In the genomic region with DNA sequence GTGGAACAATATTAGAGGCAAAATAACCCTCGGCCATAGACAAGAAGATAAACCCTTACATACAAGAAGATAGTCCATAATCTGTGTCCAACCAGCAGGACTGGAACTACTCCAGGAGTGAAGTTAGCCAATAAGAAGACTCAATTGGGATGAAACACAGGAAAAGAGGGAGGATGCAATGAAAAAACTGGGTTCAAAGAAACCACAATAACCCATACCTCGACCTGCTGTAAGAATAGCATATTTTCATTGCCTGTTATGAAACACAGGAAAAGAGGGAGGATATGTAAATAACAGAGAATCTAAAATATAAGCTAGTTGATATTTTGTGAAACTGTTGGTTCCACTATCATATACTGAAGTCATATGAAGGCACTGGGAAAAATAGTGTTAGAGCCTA, we compare ENCODE assay signal across 17 cellular contexts.
DNase-seq lines count a peak whose midpoint lies in the region; ATAC-seq and TF ChIP-seq lines count a peak whose summit lies in the region.
"Had no signal": no experiment of that assay in that cellular context is flagged by ENCODE, and none has a peak within 500 bp of the region (broad histone marks: within the 10 kb centered on the region; RNA-seq: fewer than 3 reads in every experiment).

No MANE protein-coding gene starts in this region.

- peak; percentile 51 for DNase-seq in GF-D8 (lab: John Stamatoyannopoulos, UW)
- DNase-seq in NCI-H226: peak; percentile 22
- peak; percentile 1 to 12 for DNase-seq in dermis microvascular lymphatic vessel endothelial cell (ENCODE audit: low read depth in 2 of 2)
- peak; percentile 27 for DNase-seq in fibroblast of pulmonary artery (ENCODE audit: low read depth)
- DNase-seq in stimulated activated effector memory CD8-positive, alpha-beta T cell treated with anti-CD3 and anti-CD28 coated beads, Interleukin-12 subunit alpha, Interleukin-12 subunit beta, amount 100 ng/mL, for 72 hours (ENCODE audit: low spot score in 2 of 2): no peak
- no peak for DNase-seq in ACHN
- no peak for DNase-seq in activated effector memory CD4-positive, alpha-beta T cell treated with Interleukin-2 at 50 U/mL for 16 hours
- DNase-seq in DMS79 treated with DMSO at 0.1 percent for 48 hours (lab: John Stamatoyannopoulos, UW): no peak
- DNase-seq: 8988T; AML-193; Caco-2; Calu3; CD4-positive, alpha-beta T cell; CD8-positive, alpha-beta T cell had no signal

- no peak overlapping the region for H3K4me3 ChIP-seq in fibroblast of pulmonary artery (replicated peaks; ENCODE audit: low read depth, low read length)
- H3K4me3 ChIP-seq: BLaER1 treated with 17β-estradiol and CSF1 and Interleukin-3, amounts not matched to agents 10 nM and 100 nM; GM12878 had no signal

- no peak overlapping the region for H3K27ac Mint-ChIP-seq in stimulated activated effector memory CD8-positive, alpha-beta T cell treated with anti-CD3 and anti-CD28 coated beads, Interleukin-12 subunit alpha, Interleukin-12 subunit beta, amount 100 ng/mL, for 72 hours
- H3K27ac Mint-ChIP-seq: B cell; CD4-positive, alpha-beta T cell; CD8-positive, alpha-beta T cell had no signal

- H3K4me1 Mint-ChIP-seq in stimulated activated effector memory CD8-positive, alpha-beta T cell treated with anti-CD3 and anti-CD28 coated beads, Interleukin-12 subunit alpha, Interleukin-12 subunit beta, amount 100 ng/mL, for 72 hours: no peaks in the 10 kb centered on the region
- H3K4me1 Mint-ChIP-seq: B cell had no signal

- TF ChIP-seq CTCF in fibroblast of pulmonary artery (IDR thresholded peaks at IDR 0.05; ENCODE audit: low read length, missing control alignments): no peak

- no peak for ATAC-seq in stimulated activated effector memory CD8-positive, alpha-beta T cell treated with anti-CD3 and anti-CD28 coated beads, Interleukin-12 subunit alpha, Interleukin-12 subunit beta, amount 100 ng/mL, for 72 hours
- ATAC-seq: CD8-positive, alpha-beta T cell; GM12878 had no signal

- no peak overlapping the region for H3K4me3 Mint-ChIP-seq in stimulated activated effector memory CD8-positive, alpha-beta T cell treated with anti-CD3 and anti-CD28 coated beads, Interleukin-12 subunit alpha, Interleukin-12 subunit beta, amount 100 ng/mL, for 72 hours
- H3K4me3 Mint-ChIP-seq: B cell; CD4-positive, alpha-beta T cell; CD8-positive, alpha-beta T cell had no signal

- in situ Hi-C loops in ACHN (cut with HindIII; ENCODE audit: low pct_ligation_motif_present, low pct_unique_long_range_greater_than_20kb, low sequenced_read_pairs): no loop called here

- no peaks in the 10 kb centered on the region for H3K9me3 Mint-ChIP-seq in stimulated activated effector memory CD8-positive, alpha-beta T cell treated with anti-CD3 and anti-CD28 coated beads, Interleukin-12 subunit alpha, Interleukin-12 subunit beta, amount 100 ng/mL, for 72 hours
- H3K9me3 Mint-ChIP-seq: CD4-positive, alpha-beta T cell; CD8-positive, alpha-beta T cell had no signal

- no peaks in the 10 kb centered on the region for H3K36me3 Mint-ChIP-seq in stimulated activated effector memory CD8-positive, alpha-beta T cell treated with anti-CD3 and anti-CD28 coated beads, Interleukin-12 subunit alpha, Interleukin-12 subunit beta, amount 100 ng/mL, for 72 hours
- H3K36me3 Mint-ChIP-seq: CD8-positive, alpha-beta T cell had no signal

Comparison
In these comparisons a context has a peak if more than half of its experiments do, and no peak if none do; other contexts are left out.
1. DNase-seq: peak in GF-D8 (single experiment), NCI-H226 (single experiment), dermis microvascular lymphatic vessel endothelial cell (2 of 2) and fibroblast of pulmonary artery (single experiment); none in stimulated activated effector memory CD8-positive, alpha-beta T cell treated with anti-CD3 and anti-CD28 coated beads, Interleukin-12 subunit alpha, Interleukin-12 subunit beta, amount 100 ng/mL, for 72 hours (0 of 2), ACHN (single experiment), activated effector memory CD4-positive, alpha-beta T cell treated with Interleukin-2 at 50 U/mL for 16 hours (single experiment) and DMS79 treated with DMSO at 0.1 percent for 48 hours (single experiment).